ENCODE assay signal across 1 cellular context in the genomic region with DNA sequence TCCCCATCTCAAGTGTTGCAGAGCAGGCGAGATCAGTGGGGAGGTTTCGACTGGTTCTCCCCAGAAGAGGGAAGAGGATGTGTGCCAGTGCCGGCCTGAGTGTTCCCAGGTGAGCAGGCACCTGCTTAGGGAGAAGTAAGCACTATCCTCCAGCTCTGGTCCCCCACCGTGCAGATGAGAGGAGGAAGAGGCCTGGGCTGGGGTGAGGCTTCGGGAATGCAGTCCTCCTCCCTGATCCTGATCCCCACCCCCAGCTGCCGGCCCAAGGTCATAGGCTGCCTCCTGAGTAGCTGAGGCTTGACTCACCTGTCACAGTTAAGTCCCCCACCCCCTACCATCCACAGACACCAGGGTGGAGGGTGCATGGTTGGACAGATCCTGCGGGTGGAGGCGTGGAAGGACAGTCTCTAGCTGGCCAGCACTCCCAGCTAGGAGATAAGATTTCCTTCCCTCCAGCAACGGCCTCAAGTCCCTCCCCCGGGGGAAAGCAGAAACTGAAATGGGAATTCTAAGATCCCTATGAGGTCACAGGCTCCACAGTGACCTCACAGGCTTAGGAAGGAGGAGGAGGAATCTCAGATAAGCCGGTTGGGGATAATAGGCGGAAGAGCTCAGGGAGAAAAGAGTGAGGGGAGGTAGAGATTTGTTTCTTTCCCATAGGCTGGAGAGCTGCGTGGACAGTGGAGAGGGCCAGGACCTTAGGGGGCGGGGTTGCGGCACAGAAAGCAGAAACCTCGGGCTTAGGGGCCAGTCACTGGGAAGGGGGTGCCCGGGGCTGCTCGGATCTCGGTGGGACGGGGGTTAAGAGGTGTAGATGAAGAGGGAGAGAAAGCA.
TF ChIP-seq lines count a peak whose summit lies in the region.

No MANE protein-coding gene starts in this region.

TF ChIP-seq in HepG2, 621 proteins besides CTCF, POLR2A, EP300 and RAD21 (continued from another document and continues in another):
- TF ChIP-seq, protein P1, sequence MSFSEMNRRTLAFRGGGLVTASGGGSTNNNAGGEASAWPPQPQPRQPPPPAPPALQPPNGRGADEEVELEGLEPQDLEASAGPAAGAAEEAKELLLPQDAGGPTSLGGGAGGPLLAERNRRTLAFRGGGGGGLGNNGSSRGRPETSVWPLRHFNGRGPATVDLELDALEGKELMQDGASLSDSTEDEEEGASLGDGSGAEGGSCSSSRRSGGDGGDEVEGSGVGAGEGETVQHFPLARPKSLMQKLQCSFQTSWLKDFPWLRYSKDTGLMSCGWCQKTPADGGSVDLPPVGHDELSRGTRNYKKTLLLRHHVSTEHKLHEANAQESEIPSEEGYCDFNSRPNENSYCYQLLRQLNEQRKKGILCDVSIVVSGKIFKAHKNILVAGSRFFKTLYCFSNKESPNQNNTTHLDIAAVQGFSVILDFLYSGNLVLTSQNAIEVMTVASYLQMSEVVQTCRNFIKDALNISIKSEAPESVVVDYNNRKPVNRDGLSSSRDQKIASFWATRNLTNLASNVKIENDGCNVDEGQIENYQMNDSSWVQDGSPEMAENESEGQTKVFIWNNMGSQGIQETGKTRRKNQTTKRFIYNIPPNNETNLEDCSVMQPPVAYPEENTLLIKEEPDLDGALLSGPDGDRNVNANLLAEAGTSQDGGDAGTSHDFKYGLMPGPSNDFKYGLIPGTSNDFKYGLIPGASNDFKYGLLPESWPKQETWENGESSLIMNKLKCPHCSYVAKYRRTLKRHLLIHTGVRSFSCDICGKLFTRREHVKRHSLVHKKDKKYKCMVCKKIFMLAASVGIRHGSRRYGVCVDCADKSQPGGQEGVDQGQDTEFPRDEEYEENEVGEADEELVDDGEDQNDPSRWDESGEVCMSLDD (CRISPR knock-in tag; IDR thresholded peaks at IDR 0.05; ENCODE audit: borderline replicate concordance): 0 out of 2 replicates have a peak, but pooled peaks have one; percentile 3
- no peak for TF ChIP-seq ZNF225 (CRISPR knock-in tag; IDR thresholded peaks at IDR 0.05)
- TF ChIP-seq ZKSCAN5 (CRISPR knock-in tag; IDR thresholded peaks at IDR 0.05): no peak
- TF ChIP-seq ZNF263 (CRISPR knock-in tag; IDR thresholded peaks at IDR 0.05): peak; percentile 56; the same call in 1 of the 2 replicates
- TF ChIP-seq CEBPG (CRISPR knock-in tag; IDR thresholded peaks at IDR 0.05): no peak
- TF ChIP-seq, protein P2, sequence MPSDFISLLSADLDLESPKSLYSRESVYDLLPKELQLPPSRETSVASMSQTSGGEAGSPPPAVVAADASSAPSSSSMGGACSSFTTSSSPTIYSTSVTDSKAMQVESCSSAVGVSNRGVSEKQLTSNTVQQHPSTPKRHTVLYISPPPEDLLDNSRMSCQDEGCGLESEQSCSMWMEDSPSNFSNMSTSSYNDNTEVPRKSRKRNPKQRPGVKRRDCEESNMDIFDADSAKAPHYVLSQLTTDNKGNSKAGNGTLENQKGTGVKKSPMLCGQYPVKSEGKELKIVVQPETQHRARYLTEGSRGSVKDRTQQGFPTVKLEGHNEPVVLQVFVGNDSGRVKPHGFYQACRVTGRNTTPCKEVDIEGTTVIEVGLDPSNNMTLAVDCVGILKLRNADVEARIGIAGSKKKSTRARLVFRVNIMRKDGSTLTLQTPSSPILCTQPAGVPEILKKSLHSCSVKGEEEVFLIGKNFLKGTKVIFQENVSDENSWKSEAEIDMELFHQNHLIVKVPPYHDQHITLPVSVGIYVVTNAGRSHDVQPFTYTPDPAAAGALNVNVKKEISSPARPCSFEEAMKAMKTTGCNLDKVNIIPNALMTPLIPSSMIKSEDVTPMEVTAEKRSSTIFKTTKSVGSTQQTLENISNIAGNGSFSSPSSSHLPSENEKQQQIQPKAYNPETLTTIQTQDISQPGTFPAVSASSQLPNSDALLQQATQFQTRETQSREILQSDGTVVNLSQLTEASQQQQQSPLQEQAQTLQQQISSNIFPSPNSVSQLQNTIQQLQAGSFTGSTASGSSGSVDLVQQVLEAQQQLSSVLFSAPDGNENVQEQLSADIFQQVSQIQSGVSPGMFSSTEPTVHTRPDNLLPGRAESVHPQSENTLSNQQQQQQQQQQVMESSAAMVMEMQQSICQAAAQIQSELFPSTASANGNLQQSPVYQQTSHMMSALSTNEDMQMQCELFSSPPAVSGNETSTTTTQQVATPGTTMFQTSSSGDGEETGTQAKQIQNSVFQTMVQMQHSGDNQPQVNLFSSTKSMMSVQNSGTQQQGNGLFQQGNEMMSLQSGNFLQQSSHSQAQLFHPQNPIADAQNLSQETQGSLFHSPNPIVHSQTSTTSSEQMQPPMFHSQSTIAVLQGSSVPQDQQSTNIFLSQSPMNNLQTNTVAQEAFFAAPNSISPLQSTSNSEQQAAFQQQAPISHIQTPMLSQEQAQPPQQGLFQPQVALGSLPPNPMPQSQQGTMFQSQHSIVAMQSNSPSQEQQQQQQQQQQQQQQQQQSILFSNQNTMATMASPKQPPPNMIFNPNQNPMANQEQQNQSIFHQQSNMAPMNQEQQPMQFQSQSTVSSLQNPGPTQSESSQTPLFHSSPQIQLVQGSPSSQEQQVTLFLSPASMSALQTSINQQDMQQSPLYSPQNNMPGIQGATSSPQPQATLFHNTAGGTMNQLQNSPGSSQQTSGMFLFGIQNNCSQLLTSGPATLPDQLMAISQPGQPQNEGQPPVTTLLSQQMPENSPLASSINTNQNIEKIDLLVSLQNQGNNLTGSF (CRISPR knock-in tag; IDR thresholded peaks at IDR 0.05): no peak
- TF ChIP-seq AGO1 (IDR thresholded peaks at IDR 0.05; ENCODE audit: low read depth, low read length, poor library complexity, severe bottlenecking): no peak
- TF ChIP-seq, protein P3, sequence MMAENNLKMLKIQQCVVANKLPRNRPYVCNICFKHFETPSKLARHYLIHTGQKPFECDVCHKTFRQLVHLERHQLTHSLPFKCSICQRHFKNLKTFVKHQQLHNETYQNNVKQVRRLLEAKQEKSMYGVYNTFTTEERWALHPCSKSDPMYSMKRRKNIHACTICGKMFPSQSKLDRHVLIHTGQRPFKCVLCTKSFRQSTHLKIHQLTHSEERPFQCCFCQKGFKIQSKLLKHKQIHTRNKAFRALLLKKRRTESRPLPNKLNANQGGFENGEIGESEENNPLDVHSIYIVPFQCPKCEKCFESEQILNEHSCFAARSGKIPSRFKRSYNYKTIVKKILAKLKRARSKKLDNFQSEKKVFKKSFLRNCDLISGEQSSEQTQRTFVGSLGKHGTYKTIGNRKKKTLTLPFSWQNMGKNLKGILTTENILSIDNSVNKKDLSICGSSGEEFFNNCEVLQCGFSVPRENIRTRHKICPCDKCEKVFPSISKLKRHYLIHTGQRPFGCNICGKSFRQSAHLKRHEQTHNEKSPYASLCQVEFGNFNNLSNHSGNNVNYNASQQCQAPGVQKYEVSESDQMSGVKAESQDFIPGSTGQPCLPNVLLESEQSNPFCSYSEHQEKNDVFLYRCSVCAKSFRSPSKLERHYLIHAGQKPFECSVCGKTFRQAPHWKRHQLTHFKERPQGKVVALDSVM (CRISPR knock-in tag; IDR thresholded peaks at IDR 0.05): 0 out of 2 replicates have a peak, but pooled peaks have one; percentile 11
- no peak for TF ChIP-seq PRPF4 (IDR thresholded peaks at IDR 0.05; ENCODE audit: low read depth, low read length, poor library complexity, severe bottlenecking)
- TF ChIP-seq, protein P4, sequence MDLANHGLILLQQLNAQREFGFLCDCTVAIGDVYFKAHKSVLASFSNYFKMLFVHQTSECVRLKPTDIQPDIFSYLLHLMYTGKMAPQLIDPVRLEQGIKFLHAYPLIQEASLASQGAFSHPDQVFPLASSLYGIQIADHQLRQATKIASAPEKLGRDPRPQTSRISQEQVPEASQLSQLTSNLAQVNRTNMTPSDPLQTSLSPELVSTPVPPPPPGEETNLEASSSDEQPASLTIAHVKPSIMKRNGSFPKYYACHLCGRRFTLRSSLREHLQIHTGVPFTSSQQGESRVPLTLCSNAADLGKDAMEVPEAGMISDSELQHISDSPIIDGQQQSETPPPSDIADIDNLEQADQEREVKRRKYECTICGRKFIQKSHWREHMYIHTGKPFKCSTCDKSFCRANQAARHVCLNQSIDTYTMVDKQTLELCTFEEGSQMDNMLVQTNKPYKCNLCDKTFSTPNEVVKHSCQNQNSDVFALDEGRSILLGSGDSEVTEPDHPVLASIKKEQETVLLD (CRISPR knock-in tag; IDR thresholded peaks at IDR 0.05; ENCODE audit: low read depth): no peak
- TF ChIP-seq, protein P5, sequence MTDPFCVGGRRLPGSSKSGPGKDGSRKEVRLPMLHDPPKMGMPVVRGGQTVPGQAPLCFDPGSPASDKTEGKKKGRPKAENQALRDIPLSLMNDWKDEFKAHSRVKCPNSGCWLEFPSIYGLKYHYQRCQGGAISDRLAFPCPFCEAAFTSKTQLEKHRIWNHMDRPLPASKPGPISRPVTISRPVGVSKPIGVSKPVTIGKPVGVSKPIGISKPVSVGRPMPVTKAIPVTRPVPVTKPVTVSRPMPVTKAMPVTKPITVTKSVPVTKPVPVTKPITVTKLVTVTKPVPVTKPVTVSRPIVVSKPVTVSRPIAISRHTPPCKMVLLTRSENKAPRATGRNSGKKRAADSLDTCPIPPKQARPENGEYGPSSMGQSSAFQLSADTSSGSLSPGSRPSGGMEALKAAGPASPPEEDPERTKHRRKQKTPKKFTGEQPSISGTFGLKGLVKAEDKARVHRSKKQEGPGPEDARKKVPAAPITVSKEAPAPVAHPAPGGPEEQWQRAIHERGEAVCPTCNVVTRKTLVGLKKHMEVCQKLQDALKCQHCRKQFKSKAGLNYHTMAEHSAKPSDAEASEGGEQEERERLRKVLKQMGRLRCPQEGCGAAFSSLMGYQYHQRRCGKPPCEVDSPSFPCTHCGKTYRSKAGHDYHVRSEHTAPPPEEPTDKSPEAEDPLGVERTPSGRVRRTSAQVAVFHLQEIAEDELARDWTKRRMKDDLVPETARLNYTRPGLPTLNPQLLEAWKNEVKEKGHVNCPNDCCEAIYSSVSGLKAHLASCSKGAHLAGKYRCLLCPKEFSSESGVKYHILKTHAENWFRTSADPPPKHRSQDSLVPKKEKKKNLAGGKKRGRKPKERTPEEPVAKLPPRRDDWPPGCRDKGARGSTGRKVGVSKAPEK (CRISPR knock-in tag; IDR thresholded peaks at IDR 0.05; ENCODE audit: borderline replicate concordance): no peak
- TF ChIP-seq ASH2L (IDR thresholded peaks at IDR 0.05; ENCODE audit: insufficient read length, low read depth, low read length): no peak
- TF ChIP-seq, protein P6, sequence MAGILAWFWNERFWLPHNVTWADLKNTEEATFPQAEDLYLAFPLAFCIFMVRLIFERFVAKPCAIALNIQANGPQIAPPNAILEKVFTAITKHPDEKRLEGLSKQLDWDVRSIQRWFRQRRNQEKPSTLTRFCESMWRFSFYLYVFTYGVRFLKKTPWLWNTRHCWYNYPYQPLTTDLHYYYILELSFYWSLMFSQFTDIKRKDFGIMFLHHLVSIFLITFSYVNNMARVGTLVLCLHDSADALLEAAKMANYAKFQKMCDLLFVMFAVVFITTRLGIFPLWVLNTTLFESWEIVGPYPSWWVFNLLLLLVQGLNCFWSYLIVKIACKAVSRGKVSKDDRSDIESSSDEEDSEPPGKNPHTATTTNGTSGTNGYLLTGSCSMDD (CRISPR knock-in tag; IDR thresholded peaks at IDR 0.05): no peak
- TF ChIP-seq, protein P7, sequence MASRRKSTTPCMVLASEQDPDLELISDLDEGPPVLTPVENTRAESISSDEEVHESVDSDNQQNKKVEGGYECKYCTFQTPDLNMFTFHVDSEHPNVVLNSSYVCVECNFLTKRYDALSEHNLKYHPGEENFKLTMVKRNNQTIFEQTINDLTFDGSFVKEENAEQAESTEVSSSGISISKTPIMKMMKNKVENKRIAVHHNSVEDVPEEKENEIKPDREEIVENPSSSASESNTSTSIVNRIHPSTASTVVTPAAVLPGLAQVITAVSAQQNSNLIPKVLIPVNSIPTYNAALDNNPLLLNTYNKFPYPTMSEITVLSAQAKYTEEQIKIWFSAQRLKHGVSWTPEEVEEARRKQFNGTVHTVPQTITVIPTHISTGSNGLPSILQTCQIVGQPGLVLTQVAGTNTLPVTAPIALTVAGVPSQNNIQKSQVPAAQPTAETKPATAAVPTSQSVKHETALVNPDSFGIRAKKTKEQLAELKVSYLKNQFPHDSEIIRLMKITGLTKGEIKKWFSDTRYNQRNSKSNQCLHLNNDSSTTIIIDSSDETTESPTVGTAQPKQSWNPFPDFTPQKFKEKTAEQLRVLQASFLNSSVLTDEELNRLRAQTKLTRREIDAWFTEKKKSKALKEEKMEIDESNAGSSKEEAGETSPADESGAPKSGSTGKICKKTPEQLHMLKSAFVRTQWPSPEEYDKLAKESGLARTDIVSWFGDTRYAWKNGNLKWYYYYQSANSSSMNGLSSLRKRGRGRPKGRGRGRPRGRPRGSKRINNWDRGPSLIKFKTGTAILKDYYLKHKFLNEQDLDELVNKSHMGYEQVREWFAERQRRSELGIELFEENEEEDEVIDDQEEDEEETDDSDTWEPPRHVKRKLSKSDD (CRISPR knock-in tag; IDR thresholded peaks at IDR 0.05; ENCODE audit: low read depth): no peak
- no peak for TF ChIP-seq CEBPB (IDR thresholded peaks at IDR 0.05; ENCODE audit: borderline replicate concordance, low read depth, low read length)
- TF ChIP-seq ZNF850 (CRISPR knock-in tag; conservative IDR thresholded peaks at IDR 0.05): no peak
- no peak for TF ChIP-seq SRF (IDR thresholded peaks at IDR 0.05; ENCODE audit: low read depth, low read length)
- TF ChIP-seq BCL6 (CRISPR knock-in tag; IDR thresholded peaks at IDR 0.05): no peak
- no peak for TF ChIP-seq GABPA (IDR thresholded peaks at IDR 0.05; ENCODE audit: low read depth, low read length)
- no peak for TF ChIP-seq GABPA (CRISPR knock-in tag; IDR thresholded peaks at IDR 0.05; ENCODE audit: low read depth)
- TF ChIP-seq ZNF547 (CRISPR knock-in tag; IDR thresholded peaks at IDR 0.05): no peak
- TF ChIP-seq HOXA9 (CRISPR knock-in tag; IDR thresholded peaks at IDR 0.05; ENCODE audit: borderline replicate concordance): no peak
- no peak for TF ChIP-seq ZNF124 (CRISPR knock-in tag; IDR thresholded peaks at IDR 0.05)
- TF ChIP-seq, protein P8, sequence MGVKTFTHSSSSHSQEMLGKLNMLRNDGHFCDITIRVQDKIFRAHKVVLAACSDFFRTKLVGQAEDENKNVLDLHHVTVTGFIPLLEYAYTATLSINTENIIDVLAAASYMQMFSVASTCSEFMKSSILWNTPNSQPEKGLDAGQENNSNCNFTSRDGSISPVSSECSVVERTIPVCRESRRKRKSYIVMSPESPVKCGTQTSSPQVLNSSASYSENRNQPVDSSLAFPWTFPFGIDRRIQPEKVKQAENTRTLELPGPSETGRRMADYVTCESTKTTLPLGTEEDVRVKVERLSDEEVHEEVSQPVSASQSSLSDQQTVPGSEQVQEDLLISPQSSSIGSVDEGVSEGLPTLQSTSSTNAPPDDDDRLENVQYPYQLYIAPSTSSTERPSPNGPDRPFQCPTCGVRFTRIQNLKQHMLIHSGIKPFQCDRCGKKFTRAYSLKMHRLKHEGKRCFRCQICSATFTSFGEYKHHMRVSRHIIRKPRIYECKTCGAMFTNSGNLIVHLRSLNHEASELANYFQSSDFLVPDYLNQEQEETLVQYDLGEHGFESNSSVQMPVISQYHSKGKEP (CRISPR knock-in tag; IDR thresholded peaks at IDR 0.05): no peak
- TF ChIP-seq ZNF543 (CRISPR knock-in tag; IDR thresholded peaks at IDR 0.05): no peak
- TF ChIP-seq MAF1 (CRISPR knock-in tag; IDR thresholded peaks at IDR 0.05; ENCODE audit: borderline replicate concordance): 0 out of 2 replicates have a peak, but pooled peaks have one; percentile 1
- TF ChIP-seq ETV6 (CRISPR knock-in tag; conservative IDR thresholded peaks at IDR 0.05): no peak
- TF ChIP-seq ZKSCAN1 (IDR thresholded peaks at IDR 0.05; ENCODE audit: low read length): no peak
- TF ChIP-seq ZNF598 (CRISPR knock-in tag; IDR thresholded peaks at IDR 0.05; ENCODE audit: borderline replicate concordance): no peak
- TF ChIP-seq ZBTB38 (CRISPR knock-in tag; IDR thresholded peaks at IDR 0.05): no peak
- TF ChIP-seq RNF2 (conservative IDR thresholded peaks at IDR 0.05; ENCODE audit: low read depth): no peak
- no peak for TF ChIP-seq ZKSCAN8 (CRISPR knock-in tag; IDR thresholded peaks at IDR 0.05; ENCODE audit: borderline replicate concordance)
- TF ChIP-seq ARID2 (CRISPR knock-in tag; IDR thresholded peaks at IDR 0.05; ENCODE audit: borderline replicate concordance): no peak
- TF ChIP-seq SIN3B (IDR thresholded peaks at IDR 0.05; ENCODE audit: low read length): no peak
- TF ChIP-seq ZNF432 (CRISPR knock-in tag; IDR thresholded peaks at IDR 0.05; ENCODE audit: borderline replicate concordance): no peak
- TF ChIP-seq GATAD1 (CRISPR knock-in tag; IDR thresholded peaks at IDR 0.05): no peak
